8 cellular contexts compared by ENCODE assay signal in the genomic region with DNA sequence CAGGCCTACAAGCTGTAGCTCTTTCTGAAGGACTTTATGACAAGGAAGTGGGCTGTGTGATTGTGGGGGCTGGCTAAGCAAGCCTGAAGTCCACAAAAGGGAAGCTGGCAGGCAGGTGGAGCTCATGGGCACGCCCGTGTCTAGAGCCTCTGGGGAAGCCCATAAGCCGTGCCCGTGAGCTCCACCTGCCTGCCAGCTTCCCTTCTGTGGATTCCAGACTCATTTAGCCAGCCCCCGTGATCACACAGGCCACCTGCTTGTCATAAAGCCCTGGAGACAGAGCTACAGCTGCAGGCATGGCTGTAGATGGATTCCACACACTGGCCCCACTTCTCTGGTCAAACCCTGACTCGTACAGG. TPM values are rescaled to one million over a fixed set of nuclear protein-coding genes. Genes with fewer than 3 reads are reported as not detected.
DNase-seq lines count a peak whose midpoint lies in the region; ATAC-seq and TF ChIP-seq lines count a peak whose summit lies in the region.

No MANE protein-coding gene starts in this region.

- intact Hi-C loops in mucosa of descending colon (cut with DNase I, micrococcal nuclease) = no loop called here

- H3K27ac Mint-ChIP-seq in activated naive CD4-positive, alpha-beta T cell treated with anti-CD3 and anti-CD28 coated beads, Interleukin-2, amount 50 U/mL, for 72 hours = peak overlapping the region; percentile 86 to 95

- in situ Hi-C loops in GM13977 (cut with MboI; ENCODE audit: low pct_unique_long_range_greater_than_20kb, low sequenced_read_pairs, unreplicated experiment) = no loop called here

- H3K4me1 ChIP-seq in mucosa of descending colon (ENCODE audit: low read depth) = peaks cover 22% of the 10 kb centered on the region

- TF ChIP-seq CTCF in mucosa of descending colon (IDR thresholded peaks at IDR 0.05) (peak; percentile 16), GM13977 (IDR thresholded peaks at IDR 0.05; ENCODE audit: extremely low read depth, insufficient read depth, missing control alignments) (no peak)

- no peaks in the 10 kb centered on the region for H3K9me3 ChIP-seq in mucosa of descending colon

- peaks cover 0 to 3% of the 10 kb centered on the region in 2 donors for H3K9me3 Mint-ChIP-seq in activated naive CD4-positive, alpha-beta T cell treated with anti-CD3 and anti-CD28 coated beads, Interleukin-2, amount 50 U/mL, for 72 hours

- H3K36me3 Mint-ChIP-seq in activated naive CD4-positive, alpha-beta T cell treated with anti-CD3 and anti-CD28 coated beads, Interleukin-2, amount 50 U/mL, for 72 hours = no peaks in the 10 kb centered on the region

- no peaks in the 10 kb centered on the region for H3K36me3 ChIP-seq in mucosa of descending colon (ENCODE audit: low read depth)

- H3K4me3 ChIP-seq in Jurkat, Clone E6-1 (ENCODE audit: low read length) = peak overlapping the region; percentile 34
- H3K4me3 ChIP-seq in mucosa of descending colon = no peak overlapping the region

- DNase-seq in CD1c-positive myeloid dendritic cell (ENCODE audit: extremely low spot score) (peak; percentile 61), SHP77 (lab: John Stamatoyannopoulos, UW) (peak; percentile 94 to 97), mucosa of descending colon (peak; percentile 87 to 92 (median 87)), GM13977 (ENCODE audit: low spot score) (no peak)
- DNase-seq in Jurkat, Clone E6-1 (ENCODE audit: low read depth, low spot score) = peak; percentile 82
- peak in 1 of 2 donors; percentile 51 for DNase-seq in activated naive CD4-positive, alpha-beta T cell treated with anti-CD3 and anti-CD28 coated beads, Interleukin-2, amount 50 U/mL, for 72 hours (ENCODE audit: low spot score in 2 of 2)

- peak; percentile 73 to 78 for ATAC-seq in activated naive CD4-positive, alpha-beta T cell treated with anti-CD3 and anti-CD28 coated beads, Interleukin-2, amount 50 U/mL, for 72 hours
- peak; percentile 87 for ATAC-seq in mucosa of descending colon
- no peak for ATAC-seq in HG03025 (IDR thresholded peaks at IDR 0.05; ENCODE audit: low FRiP score, unreplicated experiment)
- ATAC-seq in GM18870 (IDR thresholded peaks at IDR 0.05; ENCODE audit: unreplicated experiment) = no peak

RNA-seq across cellular contexts. Expression of a gene that starts 15.2 kb away (rescaled TPM):
- not detected for polyA plus RNA-seq in Jurkat, Clone E6-1 (2012; ENCODE audit: insufficient read depth, insufficient read length)
- under 1 TPM in 1 of 2 donors, not detected in 1; 0.18 TPM for total RNA-seq in activated naive CD4-positive, alpha-beta T cell treated with anti-CD3 and anti-CD28 coated beads, Interleukin-2, amount 50 U/mL, for 72 hours
- 10 to 100 TPM in 1 of 3 donors, 1 to 10 TPM in 2; 1.8 to 12.0 (median 3.6) TPM for total RNA-seq in mucosa of descending colon

RNA-seq across cellular contexts. Expression of a gene that starts 22.5 kb away (rescaled TPM):
- 0.54 TPM for polyA plus RNA-seq in Jurkat, Clone E6-1 (2012; ENCODE audit: insufficient read depth, insufficient read length)
- under 1 TPM in 1 of 2 donors, not detected in 1; 0.45 TPM for total RNA-seq in activated naive CD4-positive, alpha-beta T cell treated with anti-CD3 and anti-CD28 coated beads, Interleukin-2, amount 50 U/mL, for 72 hours
- total RNA-seq in mucosa of descending colon = 1 to 10 TPM; 1.1 to 1.5 (median 1.3) TPM

RNA-seq across cellular contexts. Expression of a gene that starts 44.2 kb away (rescaled TPM):
- not detected for polyA plus RNA-seq in Jurkat, Clone E6-1 (2012; ENCODE audit: insufficient read depth, insufficient read length)
- not detected for total RNA-seq in activated naive CD4-positive, alpha-beta T cell treated with anti-CD3 and anti-CD28 coated beads, Interleukin-2, amount 50 U/mL, for 72 hours
- total RNA-seq in mucosa of descending colon = under 1 TPM in 1 of 3 donors, not detected in 2; 0.90 TPM

Comparison
In these comparisons a context has a peak if more than half of its experiments do, and no peak if none do; other contexts are left out.
1. ATAC-seq: peak in activated naive CD4-positive, alpha-beta T cell treated with anti-CD3 and anti-CD28 coated beads, Interleukin-2, amount 50 U/mL, for 72 hours (2 of 2) and mucosa of descending colon (single experiment); none in HG03025 (single experiment) and GM18870 (single experiment).